In the genomic region with DNA sequence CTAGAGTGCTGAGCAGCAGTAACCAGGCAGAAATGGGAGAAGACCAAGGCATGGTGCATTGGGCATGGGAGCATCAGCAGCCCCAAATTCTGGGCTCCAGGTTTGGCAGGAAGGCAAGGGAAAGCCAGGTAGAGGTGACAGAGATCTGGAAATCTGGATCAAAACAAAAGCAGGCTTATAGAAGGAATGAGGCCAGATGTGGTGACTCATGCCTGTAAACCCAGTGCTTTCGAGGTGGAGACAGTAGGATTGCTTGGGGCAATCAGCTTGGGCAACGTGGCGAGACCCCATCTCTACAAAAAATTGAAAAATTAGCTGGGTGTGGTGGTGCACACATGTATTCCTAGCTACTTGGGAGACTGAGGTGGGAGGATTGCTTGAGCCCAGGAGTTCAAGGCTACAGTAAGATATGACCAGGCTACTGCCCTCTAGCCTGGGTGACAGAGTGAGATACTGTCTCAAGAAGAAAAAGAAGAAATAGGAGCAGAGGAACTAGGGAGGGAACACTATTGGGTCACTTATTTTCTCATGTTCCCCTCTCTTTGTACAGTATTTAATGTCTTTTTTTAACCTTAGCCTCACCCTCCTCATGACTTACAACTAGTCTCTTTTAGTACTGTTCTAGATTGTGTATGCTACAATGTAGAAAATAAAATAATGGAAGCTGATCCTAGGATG, we compare ENCODE assay signal across 1 cellular context.
TF ChIP-seq lines count a peak whose summit lies in the region.

No MANE protein-coding gene starts in this region.

TF ChIP-seq in IMR-90, 13 proteins besides CTCF, POLR2A, EP300 and RAD21:
- TF ChIP-seq CHD1 (IDR thresholded peaks at IDR 0.05; ENCODE audit: low read depth, low read length) (no peak), FOS (IDR thresholded peaks at IDR 0.05; ENCODE audit: low read depth, low read length) (no peak), MXI1 (IDR thresholded peaks at IDR 0.05; ENCODE audit: borderline replicate concordance, low read depth, low read length) (no peak), SMC3 (IDR thresholded peaks at IDR 0.05; ENCODE audit: low read depth, low read length) (no peak), BHLHE40 (IDR thresholded peaks at IDR 0.05; ENCODE audit: low read depth, low read length) (no peak)
